ENCODE assay signal across 11 cellular contexts in genomic region chr13:49586717-49587116, GRCh38. TPM values are rescaled to one million over a fixed set of nuclear protein-coding genes. Genes with fewer than 3 reads are reported as not detected.
DNase-seq lines count a peak whose midpoint lies in the region; ATAC-seq and TF ChIP-seq lines count a peak whose summit lies in the region.
"Had no signal": no experiment of that assay in that cellular context is flagged by ENCODE, and none has a peak within 500 bp of the region (broad histone marks: within the 10 kb centered on the region; RNA-seq: fewer than 3 reads in every experiment).

No MANE protein-coding gene starts in this region.

- H2AFZ ChIP-seq in fibroblast of lung (ENCODE audit: low read length) = peak overlapping the region; percentile 8
- H2AFZ ChIP-seq in neuronal stem cell (ENCODE audit: low read length) = peak overlapping the region; percentile 21

- WGBS in neuronal stem cell (ENCODE audit: extremely low coverage in 2 of 2, insufficient read length in 2 of 2, insufficient replicate concordance in 1 of 2), 2 donors = no CpG with 5 or more reads among the region's 3 CpGs

- H3K4me2 ChIP-seq in fibroblast of lung (ENCODE audit: extremely low read depth, insufficient read depth, low read length) (no peak overlapping the region), neuronal stem cell (ENCODE audit: insufficient read depth, low read length, poor library complexity, severe bottlenecking) (no peak overlapping the region)

- H3K4me1 ChIP-seq in SJSA1 (replicated peaks) (peaks cover 30% of the 10 kb centered on the region), fibroblast of lung (ENCODE audit: control insufficient read depth, extremely low read depth, insufficient read depth, low read length) (peaks cover 6% of the 10 kb centered on the region), neuronal stem cell (ENCODE audit: control insufficient read depth in 2 of 2, insufficient read depth in 1 of 2, low read depth in 1 of 2, low read length in 2 of 2) (peaks cover 2 to 11% of the 10 kb centered on the region in 2 donors)

- peaks cover 2% of the 10 kb centered on the region for H3K27me3 Mint-ChIP-seq in T-helper 2 cell treated with Interferon-gamma antibody and Interleukin-4, amounts not matched to agents 5 μg/mL and 100 μg/mL, for 36 hours (ENCODE audit: low read depth)
- no peaks in the 10 kb centered on the region for H3K27me3 Mint-ChIP-seq in chondrocyte (ENCODE audit: low read depth)

- H3K4ac ChIP-seq in neuronal stem cell (ENCODE audit: low read length) = no peak overlapping the region

- peak overlapping the region; percentile 83 for H3K4me3 Mint-ChIP-seq in T-helper 2 cell treated with Interferon-gamma antibody and Interleukin-4, amounts not matched to agents 5 μg/mL and 100 μg/mL, for 36 hours
- no peak overlapping the region for H3K4me3 Mint-ChIP-seq in chondrocyte (ENCODE audit: unreplicated experiment)

- no peak overlapping the region for H4K91ac ChIP-seq in neuronal stem cell (ENCODE audit: low read depth, low read length, poor library complexity)

- TF ChIP-seq POLR2A in GM18505 (IDR thresholded peaks at IDR 0.05; ENCODE audit: borderline replicate concordance, extremely low read depth, insufficient read depth, insufficient read length) = no peak

- no peak for DNase-seq in T-helper 2 cell treated with Interferon-gamma antibody and Interleukin-4, amounts not matched to agents 5 μg/mL and 100 μg/mL, for 36 hours (ENCODE audit: low spot score)
- DNase-seq in T-helper 2 cell (no peak), SJSA1 (ENCODE audit: low read depth in 1 of 2, low spot score in 2 of 2) (no peak), fibroblast of lung (ENCODE audit: low read depth in 2 of 2) (no peak), neuronal stem cell (ENCODE audit: low spot score) (no peak), chondrocyte (ENCODE audit: low spot score) (no peak), mucosa of gallbladder (ENCODE audit: low spot score) (no peak)
- DNase-seq: heart right ventricle, transverse colon had no signal

- H2BK5ac ChIP-seq in neuronal stem cell (ENCODE audit: low read length) = no peak overlapping the region

- H3K27ac ChIP-seq in SJSA1 (peak overlapping the region; percentile 30; the same call in 1 of the 2 replicates), fibroblast of lung (ENCODE audit: insufficient read depth, low read length) (no peak overlapping the region), neuronal stem cell (replicated peaks; ENCODE audit: low read length) (no peak overlapping the region)

- peaks cover 5% of the 10 kb centered on the region for H3K79me1 ChIP-seq in neuronal stem cell (ENCODE audit: low read depth, low read length)

- no peaks in the 10 kb centered on the region for H3K36me3 Mint-ChIP-seq in T-helper 2 cell treated with Interferon-gamma antibody and Interleukin-4, amounts not matched to agents 5 μg/mL and 100 μg/mL, for 36 hours (ENCODE audit: low read depth)
- no peaks in the 10 kb centered on the region for H3K36me3 Mint-ChIP-seq in chondrocyte (ENCODE audit: low read depth)

- H3K4me3 ChIP-seq in SJSA1 (no peak overlapping the region), fibroblast of lung (replicated peaks in 1 of 4; ENCODE audit: control extremely low read depth in 1 of 4, insufficient read depth in 1 of 4, low read depth in 3 of 4, low read length in 4 of 4) (no peak overlapping the region), neuronal stem cell (ENCODE audit: low read length in 2 of 2) (no peak overlapping the region)

- peak overlapping the region; percentile 50 for H3K27ac Mint-ChIP-seq in T-helper 2 cell treated with Interferon-gamma antibody and Interleukin-4, amounts not matched to agents 5 μg/mL and 100 μg/mL, for 36 hours
- no peak overlapping the region for H3K27ac Mint-ChIP-seq in chondrocyte (ENCODE audit: unreplicated experiment)

- H3K9me3 ChIP-seq in SJSA1 (replicated peaks) (no peaks in the 10 kb centered on the region), fibroblast of lung (ENCODE audit: control insufficient read depth, insufficient read depth, low read depth, low read length) (no peaks in the 10 kb centered on the region), neuronal stem cell (replicated peaks in 1 of 2; ENCODE audit: control insufficient read depth in 2 of 2, insufficient read depth in 1 of 2, low read depth in 1 of 2, low read length in 2 of 2) (no peaks in the 10 kb centered on the region)
- H3K9me3 ChIP-seq: heart right ventricle, transverse colon had no signal

- no peak overlapping the region for H4K8ac ChIP-seq in neuronal stem cell (ENCODE audit: low read depth, low read length)

- peaks cover 21% of the 10 kb centered on the region for H3K4me1 Mint-ChIP-seq in T-helper 2 cell treated with Interferon-gamma antibody and Interleukin-4, amounts not matched to agents 5 μg/mL and 100 μg/mL, for 36 hours (ENCODE audit: low read depth)
- peaks cover 13% of the 10 kb centered on the region for H3K4me1 Mint-ChIP-seq in chondrocyte (ENCODE audit: low read depth)

- H3K18ac ChIP-seq in neuronal stem cell (ENCODE audit: low read length) = no peak overlapping the region

- TF ChIP-seq CTCF in fibroblast of lung (conservative IDR thresholded peaks at IDR 0.05 in 1 of 2, IDR thresholded peaks at IDR 0.05 in 1 of 2; ENCODE audit: low read depth in 1 of 2, low read length in 2 of 2) (no peak), chondrocyte (IDR thresholded peaks at IDR 0.05) (no peak)

- H3K27me3 ChIP-seq in SJSA1 (replicated peaks) (no peaks in the 10 kb centered on the region), fibroblast of lung (ENCODE audit: control insufficient read depth, insufficient read depth, low read length) (no peaks in the 10 kb centered on the region), neuronal stem cell (ENCODE audit: control insufficient read depth in 3 of 3, insufficient read depth in 3 of 3, low read depth in 1 of 3, low read length in 3 of 3) (no peaks in the 10 kb centered on the region)
- H3K27me3 ChIP-seq: heart right ventricle, transverse colon had no signal

- no peak overlapping the region for H2BK12ac ChIP-seq in neuronal stem cell (ENCODE audit: low read length)

- H3K36me3 ChIP-seq in SJSA1 (peaks cover 10% of the 10 kb centered on the region), fibroblast of lung (ENCODE audit: control insufficient read depth, insufficient read depth, low read length) (no peaks in the 10 kb centered on the region), neuronal stem cell (replicated peaks in 1 of 2; ENCODE audit: control insufficient read depth in 2 of 2, insufficient read depth in 2 of 2, low read length in 2 of 2) (peaks cover 0 to 12% of the 10 kb centered on the region in 2 donors)
- H3K36me3 ChIP-seq: transverse colon had no signal

- no peak overlapping the region for H3K14ac ChIP-seq in neuronal stem cell (ENCODE audit: low read length)

- H2BK120ac ChIP-seq in neuronal stem cell (ENCODE audit: low read depth, low read length) = no peak overlapping the region

- no peak overlapping the region for H3K23ac ChIP-seq in neuronal stem cell (ENCODE audit: low read depth, low read length, poor library complexity)

- ATAC-seq in GM18505 (IDR thresholded peaks at IDR 0.05; ENCODE audit: unreplicated experiment) = no peak

- H4K20me1 ChIP-seq in fibroblast of lung (ENCODE audit: control insufficient read depth, extremely low read depth, insufficient read depth, low read length) = no peaks in the 10 kb centered on the region

- H3K9me3 Mint-ChIP-seq in T-helper 2 cell treated with Interferon-gamma antibody and Interleukin-4, amounts not matched to agents 5 μg/mL and 100 μg/mL, for 36 hours = no peaks in the 10 kb centered on the region
- H3K9me3 Mint-ChIP-seq in chondrocyte (ENCODE audit: low read depth) = no peaks in the 10 kb centered on the region

- H3K9ac ChIP-seq in fibroblast of lung (ENCODE audit: insufficient read depth, low read length) (no peak overlapping the region), neuronal stem cell (ENCODE audit: low read depth, low read length, poor library complexity) (no peak overlapping the region)

- no peak overlapping the region for H2BK15ac ChIP-seq in neuronal stem cell (ENCODE audit: low read length)

- H3K79me2 ChIP-seq in fibroblast of lung (ENCODE audit: control insufficient read depth, insufficient read depth, low read length) = peaks cover 16% of the 10 kb centered on the region

- H2AK5ac ChIP-seq in neuronal stem cell (ENCODE audit: low read depth, low read length) = no peak overlapping the region

RNA-seq across cellular contexts. Expression of gene RCBTB1, which starts 1.4 kb away (rescaled TPM):
- total RNA-seq in SJSA1 (2014; rRNA removed; shearing (Covaris generic)) = 10.3 and 13.5 TPM in 2 replicates
- 29.8 and 42.6 TPM in 2 replicates for total RNA-seq in fibroblast of lung
- 22.7 and 22.8 TPM in 2 replicates for polyA plus RNA-seq in fibroblast of lung
- 14.8 and 15.2 TPM in 2 replicates for polyA plus RNA-seq in fibroblast of lung (2012)
- 7.9 and 9.8 TPM in 2 replicates for polyA minus RNA-seq in fibroblast of lung (ENCODE audit: low replicate concordance)
- polyA plus RNA-seq in neuronal stem cell (2013, experiment 1 of 2) = 14.6 TPM
- polyA plus RNA-seq in neuronal stem cell (2013, experiment 2 of 2) = 15.1 TPM
- 20.1 to 21.3 TPM (median 20.6 TPM) in 3 replicates for total RNA-seq in chondrocyte
- total RNA-seq in mucosa of gallbladder = 22.8 TPM

RNA-seq across cellular contexts. Expression of gene ARL11, which starts 41.6 kb away (rescaled TPM):
- total RNA-seq in SJSA1 (2014; rRNA removed; shearing (Covaris generic)) = 0.03 TPM in 1 of 2 replicates, not detected in the other
- total RNA-seq in fibroblast of lung (under 0.01 TPM in 1 of 2 replicates, not detected in the other), chondrocyte (not detected in 3 replicates), mucosa of gallbladder (2.8 TPM)
- not detected in 2 replicates for polyA plus RNA-seq in fibroblast of lung
- polyA plus RNA-seq in fibroblast of lung (2012) = not detected in 2 replicates
- not detected in 2 replicates for polyA minus RNA-seq in fibroblast of lung (ENCODE audit: low replicate concordance)
- 0.04 TPM for polyA plus RNA-seq in neuronal stem cell (2013, experiment 1 of 2)
- 0.10 TPM for polyA plus RNA-seq in neuronal stem cell (2013, experiment 2 of 2)
- total RNA-seq: LHCN-M2 had no signal
